12 cellular contexts compared by ENCODE assay signal in genomic region chr12:1994429-1995143, GRCh38. TPM values are rescaled to one million over a fixed set of nuclear protein-coding genes. Genes with fewer than 3 reads are reported as not detected.
DNase-seq lines count a peak whose midpoint lies in the region; ATAC-seq and TF ChIP-seq lines count a peak whose summit lies in the region.
"Had no signal": no experiment of that assay in that cellular context is flagged by ENCODE, and none has a peak within 500 bp of the region (broad histone marks: within the 10 kb centered on the region; RNA-seq: fewer than 3 reads in every experiment).

No MANE protein-coding gene starts in this region.

- H3K4me1 Mint-ChIP-seq in H9 (peaks cover 47 to 50% of the 10 kb centered on the region in 2 experiments), T-cell (peaks cover 28 to 58% (median 54%) of the 10 kb centered on the region in 3 donors), Calu3 (ENCODE audit: low read depth, unreplicated experiment) (no peaks in the 10 kb centered on the region)

- H3T11ph ChIP-seq in H9 (ENCODE audit: low read length), result no peak overlapping the region

- H4K5ac ChIP-seq in H9 (ENCODE audit: insufficient read length, low read depth, low read length), result no peak overlapping the region

- H2BK20ac ChIP-seq in H9 (ENCODE audit: low read depth, low read length, poor library complexity, severe bottlenecking), result no peak overlapping the region

- H3K4me2 ChIP-seq in H9 (ENCODE audit: insufficient read depth, insufficient read length, low read length) (no peak overlapping the region), skeletal muscle satellite cell (ENCODE audit: low read length) (peak overlapping the region; percentile 0)
- H3K4me2 ChIP-seq: PC-9 had no signal

- no peak for ATAC-seq in T-cell (replicated peaks in 1 of 4)
- no peak for ATAC-seq in gastroesophageal sphincter
- ATAC-seq in HG03280 (IDR thresholded peaks at IDR 0.05; ENCODE audit: unreplicated experiment), result no peak
- ATAC-seq in heart right ventricle, result no peak
- ATAC-seq in GM21576 (IDR thresholded peaks at IDR 0.05; ENCODE audit: unreplicated experiment), result no peak

- H3K56ac ChIP-seq in H9 (ENCODE audit: insufficient read length, low read depth, low read length), result no peak overlapping the region

- H3K4ac ChIP-seq in H9 (ENCODE audit: low read depth, low read length), result no peak overlapping the region

- H2BK5ac ChIP-seq in H9 (ENCODE audit: insufficient read length, low read length), result no peak overlapping the region

- peak overlapping the region; percentile 15 to 16; a peak in 4 of 5 replicates for H3K4me3 Mint-ChIP-seq in H9
- H3K4me3 Mint-ChIP-seq in T-cell, result no peak overlapping the region
- no peak overlapping the region for H3K4me3 Mint-ChIP-seq in Calu3 (ENCODE audit: low read depth, unreplicated experiment)
- H3K4me3 Mint-ChIP-seq: activated naive CD4-positive, alpha-beta T cell treated with anti-CD3 and anti-CD28 coated beads for 36 hours had no signal

- H3K9me3 Mint-ChIP-seq in H9 (no peaks in the 10 kb centered on the region), T-cell (no peaks in the 10 kb centered on the region), Calu3 (ENCODE audit: low read depth, unreplicated experiment) (no peaks in the 10 kb centered on the region)
- H3K9me3 Mint-ChIP-seq: activated naive CD4-positive, alpha-beta T cell treated with anti-CD3 and anti-CD28 coated beads for 36 hours had no signal

- DNase-seq in H9 (no peak), T-cell (no peak), Calu3 (no peak), heart right ventricle (no peak)
- DNase-seq: activated naive CD4-positive, alpha-beta T cell treated with anti-CD3 and anti-CD28 coated beads for 36 hours; NCI-H1092 treated with DMSO at 0.1 percent for 48 hours; NCI-H345; PC-9 had no signal

- H3K36me3 Mint-ChIP-seq in H9 (ENCODE audit: insufficient read depth in 1 of 3, low read depth in 3 of 3) (peaks cover 11 to 29% (median 22%) of the 10 kb centered on the region in 3 experiments; a peak in 6 of 7 replicates), T-cell (peaks cover 57% of the 10 kb centered on the region), Calu3 (ENCODE audit: insufficient read depth, unreplicated experiment) (no peaks in the 10 kb centered on the region)

- no peak overlapping the region for H2AK5ac ChIP-seq in H9 (ENCODE audit: insufficient read length, low read length)

- no peak overlapping the region for H3K4me3 ChIP-seq in gastroesophageal sphincter
- H3K4me3 ChIP-seq in skeletal muscle satellite cell (ENCODE audit: low read length), result no peak overlapping the region
- H3K4me3 ChIP-seq in heart right ventricle, result no peak overlapping the region
- H3K4me3 ChIP-seq: PC-9 had no signal

- intact Hi-C loops in Calu3 (cut with micrococcal nuclease; ENCODE audit: unreplicated experiment), result no loop called here
- intact Hi-C loops in heart right ventricle (cut with DNase I), result no loop called here

- H3K27ac ChIP-seq in H9 (ENCODE audit: insufficient read length, low read depth, low read length) (no peak overlapping the region), gastroesophageal sphincter (peak overlapping the region; percentile 74 to 87 (median 82)), heart right ventricle (peak overlapping the region in 1 of 10 donors; percentile 59)
- H3K27ac ChIP-seq: PC-9 had no signal

- no peak overlapping the region for H4K8ac ChIP-seq in H9 (replicated peaks; ENCODE audit: insufficient read length, low read depth, low read length)

- H3K4me1 ChIP-seq in H9 (ENCODE audit: insufficient read depth, low read length) (peaks cover 9% of the 10 kb centered on the region), gastroesophageal sphincter (peaks cover 4 to 42% (median 12%) of the 10 kb centered on the region in 3 donors), skeletal muscle satellite cell (ENCODE audit: control insufficient read depth, insufficient read depth, low read length) (peaks cover 19% of the 10 kb centered on the region), heart right ventricle (peaks cover 0 to 53% (median 25%) of the 10 kb centered on the region in 9 donors)

- TF ChIP-seq CTCF in H9 (conservative IDR thresholded peaks at IDR 0.05), result no peak
- TF ChIP-seq CTCF in gastroesophageal sphincter (IDR thresholded peaks at IDR 0.05), result no peak
- no peak for TF ChIP-seq CTCF in Calu3 (IDR thresholded peaks at IDR 0.05; ENCODE audit: unreplicated experiment)
- no peak for TF ChIP-seq CTCF in heart right ventricle (IDR thresholded peaks at IDR 0.05)

- H3K36me3 ChIP-seq in gastroesophageal sphincter, result peaks cover 3 to 42% of the 10 kb centered on the region in 2 donors
- H3K36me3 ChIP-seq in skeletal muscle satellite cell (ENCODE audit: insufficient read depth, low read length), result peaks cover 19% of the 10 kb centered on the region
- peaks cover 0 to 93% (median 10%) of the 10 kb centered on the region in 9 donors for H3K36me3 ChIP-seq in heart right ventricle

- no peak overlapping the region for H3K14ac ChIP-seq in H9 (ENCODE audit: insufficient read depth, low read length)

- CTCF ChIA-PET in T-cell (lab: Charles Lee) (interaction anchor here (0.5 to 1.1 kb wide), 5 partner anchors 8 to 27 kb away, joined by 3 to 4 read pairs (median 3); partner anchors contain the start of gene DCP1B (in 1 of the 2)), Calu3 (lab: Charles Lee) (interaction anchor here (0.6 kb wide), 1 partner anchor 152 kb away, joined by 3 read pairs; no protein-coding TSS in a partner anchor)

- H3K27me3 ChIP-seq in H9 (ENCODE audit: insufficient read depth, low read length) (no peaks in the 10 kb centered on the region), gastroesophageal sphincter (no peaks in the 10 kb centered on the region), skeletal muscle satellite cell (ENCODE audit: control insufficient read depth, insufficient read depth, low read length) (no peaks in the 10 kb centered on the region), heart right ventricle (no peaks in the 10 kb centered on the region)

- H2BK15ac ChIP-seq in H9 (ENCODE audit: low read depth, low read length), result no peak overlapping the region

- TF ChIP-seq POLR2A in gastroesophageal sphincter (IDR thresholded peaks at IDR 0.05), result no peak

- POLR2A ChIA-PET in T-cell (lab: Charles Lee), result interaction anchor here in 1 of 2 donors (0.6 kb wide), 1 partner anchor 17 kb away, joined by 3 read pairs; no protein-coding TSS in a partner anchor

- H3K79me2 ChIP-seq in H9 (ENCODE audit: insufficient read depth, low read length), result no peaks in the 10 kb centered on the region

- H4K20me1 ChIP-seq in H9 (ENCODE audit: control insufficient read depth, insufficient read depth, insufficient read length), result no peaks in the 10 kb centered on the region

- H2BK12ac ChIP-seq in H9 (ENCODE audit: insufficient read length, low read depth, low read length), result no peak overlapping the region

- peak overlapping the region in 1 of 3 experiments; percentile 22; a peak in 3 of 7 replicates for H3K27ac Mint-ChIP-seq in H9
- H3K27ac Mint-ChIP-seq in T-cell, result peak overlapping the region; percentile 85 to 90
- H3K27ac Mint-ChIP-seq in Calu3 (ENCODE audit: unreplicated experiment), result no peak overlapping the region
- H3K27ac Mint-ChIP-seq: activated naive CD4-positive, alpha-beta T cell treated with anti-CD3 and anti-CD28 coated beads for 36 hours had no signal

- no peak for TF ChIP-seq EP300 in gastroesophageal sphincter (IDR thresholded peaks at IDR 0.05)

- no peaks in the 10 kb centered on the region for H3K23me2 ChIP-seq in H9 (ENCODE audit: insufficient read length, low read depth, low read length, poor library complexity, severe bottlenecking)

- H3K18ac ChIP-seq in H9 (ENCODE audit: insufficient read length, low read depth, low read length), result no peak overlapping the region

- H3K9me3 ChIP-seq in H9 (ENCODE audit: control insufficient read depth, low read depth, low read length) (no peaks in the 10 kb centered on the region), gastroesophageal sphincter (no peaks in the 10 kb centered on the region), skeletal muscle satellite cell (replicated peaks; ENCODE audit: low read length) (no peaks in the 10 kb centered on the region), heart right ventricle (no peaks in the 10 kb centered on the region)

- no peak overlapping the region for H3K9ac ChIP-seq in H9 (ENCODE audit: extremely low read depth, insufficient read length, low read length)
- H3K9ac ChIP-seq in skeletal muscle satellite cell (ENCODE audit: low read depth, low read length), result peak overlapping the region; percentile 48

- H3K27me3 Mint-ChIP-seq in H9 (ENCODE audit: low read depth) (no peaks in the 10 kb centered on the region), T-cell (no peaks in the 10 kb centered on the region), Calu3 (ENCODE audit: unreplicated experiment) (no peaks in the 10 kb centered on the region)

- H3K23ac ChIP-seq in H9 (ENCODE audit: insufficient read length, low read depth, low read length), result no peak overlapping the region

- no peak overlapping the region for H2BK120ac ChIP-seq in H9 (ENCODE audit: low read depth, low read length, poor library complexity, severe bottlenecking)

- peaks cover 3% of the 10 kb centered on the region for H3K79me1 ChIP-seq in H9 (ENCODE audit: insufficient read depth, low read depth, low read length, poor library complexity, severe bottlenecking)

- BruUV-seq in Calu3 (replicated peaks; lab: Mats Ljungman, UMichigan), result no TSS peak

- no peak overlapping the region for H4K91ac ChIP-seq in H9 (ENCODE audit: insufficient read length, low read depth, low read length)

- H2AFZ ChIP-seq in H9 (ENCODE audit: low read length), result no peak overlapping the region
- H2AFZ ChIP-seq: PC-9 had no signal

- WGBS in H9 (ENCODE audit: extremely low coverage, insufficient read length, low lambda C conversion rate), result no CpG with 5 or more reads among the region's 1 CpG
- WGBS in gastroesophageal sphincter (ENCODE audit: low coverage in 1 of 2), 2 donors, result 100% methylated on average over 1 of the region's 1 CpG
- WGBS in heart right ventricle, 2 donors, result 100% methylated on average over 1 of the region's 1 CpG

RNA-seq across cellular contexts. Expression of gene DCP1B, which starts 9.7 kb away (rescaled TPM):
- total RNA-seq in H9 (2021), result 11.2 and 13.2 TPM in 2 replicates
- 10 to 100 TPM; 10.5 to 24.2 (median 20.3) TPM for total RNA-seq in T-cell
- total RNA-seq in gastroesophageal sphincter, result 10 to 100 TPM; 26.1 to 30.4 (median 27.9) TPM
- 10.0 and 10.6 TPM in 2 replicates for total RNA-seq in skeletal muscle satellite cell (2012; rRNA removed)
- 6.3 and 8.6 TPM in 2 replicates for total RNA-seq in Calu3 (2022)
- total RNA-seq in heart right ventricle, result 1 to 10 TPM; 1.1 to 4.1 (median 2.0) TPM
- 1 to 10 TPM; 1.4 to 4.9 TPM for polyA plus RNA-seq in heart right ventricle

RNA-seq across cellular contexts. Expression of gene CACNA1C, which starts 58.2 kb away (rescaled TPM):
- total RNA-seq in H9 (2021) (0.81 and 1.1 TPM in 2 replicates), T-cell (under 1 TPM; 0.10 to 0.26 (median 0.16) TPM), gastroesophageal sphincter (10 to 100 TPM; 22.9 to 96.2 (median 41.4) TPM), Calu3 (2022) (not detected in 2 replicates), heart right ventricle (100 to 1,000 TPM; 146 to 222 (median 187) TPM)
- 5.1 and 10.9 TPM in 2 replicates for total RNA-seq in skeletal muscle satellite cell (2012; rRNA removed)
- 10 to 100 TPM; 19.1 to 68.9 TPM for polyA plus RNA-seq in heart right ventricle
- total RNA-seq: PC-9 had no signal

Comparison
In these comparisons a context has a peak if more than half of its experiments do, and no peak if none do; other contexts are left out.
1. H3K4me3 Mint-ChIP-seq: peak in H9 (2 of 2); none in T-cell (0 of 3) and Calu3 (single experiment).
2. RNA of gene CACNA1C, which starts 58.2 kb away (total RNA-seq): 146 to 222 TPM in heart right ventricle and 22.9 to 96.2 TPM in gastroesophageal sphincter; 0.81 to 1.1 TPM in H9, 0.10 to 0.26 TPM in T-cell and not detected in Calu3; every median in the first group is over 10 times any median in the second.